In the genomic region with DNA sequence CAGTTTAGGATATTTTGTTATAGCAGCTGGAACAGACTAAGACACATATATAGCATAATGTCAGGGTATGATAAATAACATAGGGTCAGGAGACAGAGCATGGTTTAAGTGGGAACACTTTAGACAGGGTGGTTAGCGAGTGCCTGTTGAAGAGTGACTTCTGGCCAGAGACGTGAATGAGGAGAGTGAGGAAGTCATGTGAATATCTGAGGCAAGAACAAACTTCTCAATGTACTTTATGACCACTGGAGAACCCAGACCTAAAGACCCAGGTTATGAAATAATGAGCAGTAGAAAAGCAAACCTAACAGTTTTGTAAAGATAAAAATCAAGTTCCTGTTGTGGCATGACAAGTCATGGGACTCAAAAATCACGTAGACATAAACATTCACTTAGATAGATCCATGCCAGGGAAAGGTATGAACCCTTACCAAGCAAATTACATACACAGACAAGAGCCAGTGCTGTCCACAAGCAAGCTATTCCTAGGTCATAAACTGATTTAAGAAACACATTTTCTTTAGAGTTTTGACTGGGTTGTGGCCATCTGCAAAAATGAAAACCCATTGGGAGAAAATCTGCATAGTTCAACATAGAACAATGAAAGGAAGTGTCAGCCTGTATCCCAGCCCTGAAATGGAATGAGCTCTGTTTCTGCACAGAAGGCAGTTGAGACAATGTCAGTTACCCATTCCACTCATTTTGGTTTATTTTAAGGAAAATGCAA, we compare ENCODE assay signal across 26 cellular contexts. TPM values are rescaled to one million over a fixed set of nuclear protein-coding genes. Genes with fewer than 3 reads are reported as not detected.
DNase-seq lines count a peak whose midpoint lies in the region; ATAC-seq, FAIRE-seq and TF ChIP-seq lines count a peak whose summit lies in the region.
"Had no signal": no experiment of that assay in that cellular context is flagged by ENCODE, and none has a peak within 500 bp of the region (broad histone marks: within the 10 kb centered on the region; RNA-seq: fewer than 3 reads in every experiment).

No MANE protein-coding gene starts in this region.

- dilution Hi-C loops in keratinocyte (cut with MboI; ENCODE audit: extremely low pct_ligation_motif_present, low sequenced_read_pairs) = no loop called here

- no peaks in the 10 kb centered on the region for H4K20me1 ChIP-seq in keratinocyte (ENCODE audit: control insufficient read depth, extremely low read depth, insufficient read depth, low read length)

- H3K9me3 ChIP-seq in heart left ventricle = no peaks in the 10 kb centered on the region
- no peaks in the 10 kb centered on the region for H3K9me3 ChIP-seq in right atrium auricular region
- H3K9me3 ChIP-seq in keratinocyte (ENCODE audit: control insufficient read depth, low read depth, low read length) = no peaks in the 10 kb centered on the region

- H3K4me1 ChIP-seq in heart left ventricle = peaks cover 0 to 17% (median 0%) of the 10 kb centered on the region in 12 donors
- H3K4me1 ChIP-seq in right atrium auricular region = no peaks in the 10 kb centered on the region
- H3K4me1 ChIP-seq in keratinocyte (ENCODE audit: control insufficient read depth, extremely low read depth, insufficient read depth, low read length) = peaks cover 9% of the 10 kb centered on the region

- WGBS in heart left ventricle, 4 donors = 37 to 53% (median 42%) methylated on average over 3 of the region's 3 CpGs

- H3K27ac ChIP-seq in heart left ventricle (peak overlapping the region; percentile 32 to 79 (median 68)), right atrium auricular region (peak overlapping the region in 1 of 2 donors; percentile 27), keratinocyte (ENCODE audit: control insufficient read depth, insufficient read depth, low read length) (no peak overlapping the region)

- TF ChIP-seq POLR2A in heart left ventricle (IDR thresholded peaks at IDR 0.05) = no peak

- H3K27me3 ChIP-seq in heart left ventricle (no peaks in the 10 kb centered on the region), right atrium auricular region (no peaks in the 10 kb centered on the region), bronchial epithelial cell (ENCODE audit: control insufficient read depth, insufficient read depth, low read length) (no peaks in the 10 kb centered on the region), keratinocyte (ENCODE audit: control insufficient read depth, extremely low read depth, insufficient read depth, low read length) (no peaks in the 10 kb centered on the region)

- TF ChIP-seq CTCF in heart left ventricle (IDR thresholded peaks at IDR 0.05) (no peak), right atrium auricular region (IDR thresholded peaks at IDR 0.05) (no peak), bronchial epithelial cell (IDR thresholded peaks at IDR 0.05; ENCODE audit: insufficient read depth, low read length, severe bottlenecking) (no peak), keratinocyte (optimal IDR thresholded peaks at IDR 0.05 in 1 of 3, IDR thresholded peaks at IDR 0.05 in 1 of 3, conservative IDR thresholded peaks at IDR 0.05 in 1 of 3; ENCODE audit: extremely low read depth in 1 of 3, insufficient read depth in 2 of 3, low read length in 3 of 3) (no peak)

- intact Hi-C loops in heart left ventricle (cut with DNase I) = no loop called here

- peak overlapping the region in 1 of 12 donors; percentile 32 for H3K4me3 ChIP-seq in heart left ventricle
- no peak overlapping the region for H3K4me3 ChIP-seq in right atrium auricular region
- H3K4me3 ChIP-seq in bronchial epithelial cell (ENCODE audit: low read depth, low read length) = no peak overlapping the region
- H3K4me3 ChIP-seq in keratinocyte (ENCODE audit: control insufficient read depth in 2 of 3, extremely low read depth in 1 of 3, insufficient read depth in 2 of 3, low read depth in 1 of 3, low read length in 3 of 3) = no peak overlapping the region
- H3K4me3 ChIP-seq: dorsolateral prefrontal cortex had no signal

- H3K9me1 ChIP-seq in keratinocyte (ENCODE audit: control insufficient read depth, extremely low read depth, insufficient read depth, low read length) = no peaks in the 10 kb centered on the region

- H3K9ac ChIP-seq in keratinocyte (ENCODE audit: control insufficient read depth, extremely low read depth, insufficient read depth, low read length) = no peak overlapping the region

- peak overlapping the region; percentile 46 for H3K4me2 ChIP-seq in keratinocyte (ENCODE audit: control insufficient read depth, extremely low read depth, insufficient read depth, low read depth, low read length)

- no peaks in the 10 kb centered on the region for H3K79me2 ChIP-seq in keratinocyte (ENCODE audit: control insufficient read depth, insufficient read depth, low read length)

- no peak for FAIRE-seq in bronchial epithelial cell (lab: Jason Lieb, UNC)
- peak; percentile 36 for FAIRE-seq in keratinocyte (lab: Jason Lieb, UNC)
- FAIRE-seq: HTR-8/SVneo had no signal

- peak overlapping the region; percentile 55 for H2AFZ ChIP-seq in keratinocyte (ENCODE audit: control insufficient read depth, low read length)

- no peaks in the 10 kb centered on the region for H3K36me3 ChIP-seq in heart left ventricle
- no peaks in the 10 kb centered on the region for H3K36me3 ChIP-seq in right atrium auricular region
- H3K36me3 ChIP-seq in bronchial epithelial cell (ENCODE audit: control insufficient read depth, insufficient read depth, low read length) = no peaks in the 10 kb centered on the region
- no peaks in the 10 kb centered on the region for H3K36me3 ChIP-seq in keratinocyte (ENCODE audit: control insufficient read depth in 2 of 2, extremely low read depth in 1 of 2, insufficient read depth in 2 of 2, low read length in 2 of 2)

- DNase-seq in heart left ventricle = no peak
- no peak for DNase-seq in right atrium auricular region (ENCODE audit: low spot score)
- peak; percentile 28 for DNase-seq in bronchial epithelial cell (ENCODE audit: low read depth)
- DNase-seq in keratinocyte (ENCODE audit: low read depth, low spot score) = no peak
- no peak for DNase-seq in NCI-H2196 (lab: John Stamatoyannopoulos, UW; ENCODE audit: unreplicated experiment)
- DNase-seq in COLO829 (ENCODE audit: low spot score) = no peak
- DNase-seq: ACHN; activated CD4-positive, alpha-beta T cell treated with anti-CD3 and anti-CD28 coated beads, Interleukin-2, amount 50 U/mL, for 4 hours; activated effector memory CD4-positive, alpha-beta T cell treated with anti-CD3 and anti-CD28 coated beads, Interleukin-2, amount 50 U/mL, for 16 hours; activated naive CD8-positive, alpha-beta T cell treated with anti-CD3 and anti-CD28 coated beads, Interleukin-2, amount 50 U/mL, for 24 hours; C1 segment of cervical spinal cord; caudate nucleus; dorsolateral prefrontal cortex; EL; H7; NCI-H1417; NCI-H526 treated with DMSO at 0.1 percent for 48 hours; retina; SIG-M5; T-helper 17 cell had no signal

- ATAC-seq in heart left ventricle = peak in 3 of 4 donors; percentile 60 to 79 (median 61)
- no peak for ATAC-seq in HG03457 (IDR thresholded peaks at IDR 0.05; ENCODE audit: unreplicated experiment)
- ATAC-seq in HG03175 (IDR thresholded peaks at IDR 0.05; ENCODE audit: unreplicated experiment) = no peak
- ATAC-seq: activated naive CD8-positive, alpha-beta T cell treated with anti-CD3 and anti-CD28 coated beads, Interleukin-2, amount 50 U/mL, for 24 hours; esophagus mucosa; left lobe of liver; T-helper 17 cell had no signal

RNA-seq across cellular contexts. Expression of a gene that starts 2.2 kb away (rescaled TPM):
- 10 to 100 TPM in 8 of 9 donors, 1 to 10 TPM in 1; 8.4 to 20.8 (median 15.8) TPM for total RNA-seq in heart left ventricle
- 10 to 100 TPM; 13.6 to 13.7 TPM for polyA plus RNA-seq in heart left ventricle
- total RNA-seq in right atrium auricular region = 10 to 100 TPM in 1 of 2 donors, 1 to 10 TPM in 1; 8.1 to 15.0 TPM
- 0.13 and 0.53 TPM in 2 replicates for total RNA-seq in bronchial epithelial cell
- 0.05 to 0.06 TPM (median 0.05 TPM) in 3 replicates for polyA plus RNA-seq in keratinocyte
- polyA plus RNA-seq in keratinocyte (2011; ENCODE audit: low read depth) = 3.7 TPM
- polyA plus RNA-seq in keratinocyte (2011; cell fraction: cytosol; rRNA removed) = 0.05 and 0.10 TPM in 2 replicates
- polyA plus RNA-seq in keratinocyte (2011; cell fraction: nucleus; rRNA removed) = 0.04 and 0.11 TPM in 2 replicates
- 0.11 and 4.7 TPM in 2 replicates for polyA plus RNA-seq in keratinocyte (2012; ENCODE audit: low replicate concordance)
- polyA minus RNA-seq in keratinocyte = 0.06 to 0.10 TPM in 2 of 3 replicates, not detected in the other
- not detected for polyA minus RNA-seq in keratinocyte (2011; cell fraction: cytosol; rRNA and poly(A)+ RNA removed)
- not detected in 2 replicates for polyA minus RNA-seq in keratinocyte (2011; cell fraction: nucleus; rRNA and poly(A)+ RNA removed)
- total RNA-seq: LHCN-M2 had no signal

RNA-seq across cellular contexts. Expression of a gene that starts 55.1 kb away (rescaled TPM):
- under 1 TPM in 6 of 9 donors, not detected in 3; 0.29 to 0.65 (median 0.46) TPM for total RNA-seq in heart left ventricle
- polyA plus RNA-seq in heart left ventricle = 1 to 10 TPM in 1 of 2 donors, under 1 TPM in 1; 0.29 to 3.9 TPM
- total RNA-seq in right atrium auricular region = 1 to 10 TPM in 1 of 2 donors, not detected in 1; 1.2 TPM
- total RNA-seq in bronchial epithelial cell = under 0.01 and 0.64 TPM in 2 replicates
- polyA plus RNA-seq in keratinocyte = not detected in 3 replicates
- polyA plus RNA-seq in keratinocyte (2011; ENCODE audit: low read depth) = not detected
- not detected in 2 replicates for polyA plus RNA-seq in keratinocyte (2011; cell fraction: cytosol; rRNA removed)
- not detected in 2 replicates for polyA plus RNA-seq in keratinocyte (2011; cell fraction: nucleus; rRNA removed)
- not detected in 2 replicates for polyA plus RNA-seq in keratinocyte (2012; ENCODE audit: low replicate concordance)
- polyA minus RNA-seq in keratinocyte = not detected in 3 replicates
- polyA minus RNA-seq in keratinocyte (2011; cell fraction: cytosol; rRNA and poly(A)+ RNA removed) = not detected
- polyA minus RNA-seq in keratinocyte (2011; cell fraction: nucleus; rRNA and poly(A)+ RNA removed) = not detected in 2 replicates
- total RNA-seq: esophagus mucosa, H7, T-helper 17 cell had no signal

RNA-seq across cellular contexts. Expression of a gene that starts 58.3 kb away (rescaled TPM):
- total RNA-seq in heart left ventricle (100 to 1,000 TPM in 6 of 9 donors, 10 to 100 TPM in 3; 60.9 to 178 (median 128) TPM), right atrium auricular region (100 to 1,000 TPM; 135 to 160 TPM), bronchial epithelial cell (15.8 and 32.9 TPM in 2 replicates)
- polyA plus RNA-seq in heart left ventricle (10 to 100 TPM; 25.0 to 76.4 TPM), keratinocyte (4.0 to 5.5 TPM (median 4.4 TPM) in 3 replicates)
- 8.5 TPM for polyA plus RNA-seq in keratinocyte (2011; ENCODE audit: low read depth)
- polyA plus RNA-seq in keratinocyte (2011; cell fraction: cytosol; rRNA removed) = 2.5 and 3.9 TPM in 2 replicates
- polyA plus RNA-seq in keratinocyte (2011; cell fraction: nucleus; rRNA removed) = 12.9 and 13.6 TPM in 2 replicates
- 2.7 and 4.3 TPM in 2 replicates for polyA plus RNA-seq in keratinocyte (2012; ENCODE audit: low replicate concordance)
- 22.5 to 32.4 TPM (median 30.9 TPM) in 3 replicates for polyA minus RNA-seq in keratinocyte
- 4.8 TPM for polyA minus RNA-seq in keratinocyte (2011; cell fraction: cytosol; rRNA and poly(A)+ RNA removed)
- polyA minus RNA-seq in keratinocyte (2011; cell fraction: nucleus; rRNA and poly(A)+ RNA removed) = 33.1 and 52.6 TPM in 2 replicates

Comparison
In these comparisons a context has a peak if more than half of its experiments do, and no peak if none do; other contexts are left out.
1. ATAC-seq: peak in heart left ventricle (3 of 4); none in HG03457 (single experiment) and HG03175 (single experiment).